Comparison of ENCODE assay signal across 2 cellular contexts in genomic region chr3:16084887-16085286, GRCh38.
TF ChIP-seq lines count a peak whose summit lies in the region.

No MANE protein-coding gene starts in this region.

TF ChIP-seq in SK-N-SH, 30 proteins besides CTCF, POLR2A, EP300 and RAD21 (continued from another document):
- TF ChIP-seq MEF2A (IDR thresholded peaks at IDR 0.05; ENCODE audit: borderline replicate concordance, low read depth) (peak; percentile 57; the same call in 1 of the 2 replicates), FOSL2 (IDR thresholded peaks at IDR 0.05; ENCODE audit: borderline replicate concordance, low read depth) (peak; percentile 36; the same call in 1 of the 2 replicates), MXI1 (IDR thresholded peaks at IDR 0.05; ENCODE audit: low read depth, low read length) (no peak), GATA2 (CRISPR knock-in tag; IDR thresholded peaks at IDR 0.05) (no peak), YY1 (IDR thresholded peaks at IDR 0.05; ENCODE audit: low read depth) (no peak), ELF1 (IDR thresholded peaks at IDR 0.05) (no peak), TCF12 (IDR thresholded peaks at IDR 0.05) (peak; percentile 74), FOXM1 (IDR thresholded peaks at IDR 0.05; ENCODE audit: low read depth) (no peak), GABPA (IDR thresholded peaks at IDR 0.05; ENCODE audit: low read depth) (no peak), RXRA (IDR thresholded peaks at IDR 0.05; ENCODE audit: borderline replicate concordance, low read depth) (peak; percentile 27; the same call in 1 of the 2 replicates), POLR2AphosphoS5 (IDR thresholded peaks at IDR 0.05; ENCODE audit: low read depth, low read length) (no peak)
- TF ChIP-seq, protein P1, sequence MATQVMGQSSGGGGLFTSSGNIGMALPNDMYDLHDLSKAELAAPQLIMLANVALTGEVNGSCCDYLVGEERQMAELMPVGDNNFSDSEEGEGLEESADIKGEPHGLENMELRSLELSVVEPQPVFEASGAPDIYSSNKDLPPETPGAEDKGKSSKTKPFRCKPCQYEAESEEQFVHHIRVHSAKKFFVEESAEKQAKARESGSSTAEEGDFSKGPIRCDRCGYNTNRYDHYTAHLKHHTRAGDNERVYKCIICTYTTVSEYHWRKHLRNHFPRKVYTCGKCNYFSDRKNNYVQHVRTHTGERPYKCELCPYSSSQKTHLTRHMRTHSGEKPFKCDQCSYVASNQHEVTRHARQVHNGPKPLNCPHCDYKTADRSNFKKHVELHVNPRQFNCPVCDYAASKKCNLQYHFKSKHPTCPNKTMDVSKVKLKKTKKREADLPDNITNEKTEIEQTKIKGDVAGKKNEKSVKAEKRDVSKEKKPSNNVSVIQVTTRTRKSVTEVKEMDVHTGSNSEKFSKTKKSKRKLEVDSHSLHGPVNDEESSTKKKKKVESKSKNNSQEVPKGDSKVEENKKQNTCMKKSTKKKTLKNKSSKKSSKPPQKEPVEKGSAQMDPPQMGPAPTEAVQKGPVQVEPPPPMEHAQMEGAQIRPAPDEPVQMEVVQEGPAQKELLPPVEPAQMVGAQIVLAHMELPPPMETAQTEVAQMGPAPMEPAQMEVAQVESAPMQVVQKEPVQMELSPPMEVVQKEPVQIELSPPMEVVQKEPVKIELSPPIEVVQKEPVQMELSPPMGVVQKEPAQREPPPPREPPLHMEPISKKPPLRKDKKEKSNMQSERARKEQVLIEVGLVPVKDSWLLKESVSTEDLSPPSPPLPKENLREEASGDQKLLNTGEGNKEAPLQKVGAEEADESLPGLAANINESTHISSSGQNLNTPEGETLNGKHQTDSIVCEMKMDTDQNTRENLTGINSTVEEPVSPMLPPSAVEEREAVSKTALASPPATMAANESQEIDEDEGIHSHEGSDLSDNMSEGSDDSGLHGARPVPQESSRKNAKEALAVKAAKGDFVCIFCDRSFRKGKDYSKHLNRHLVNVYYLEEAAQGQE (IDR thresholded peaks at IDR 0.05; ENCODE audit: low read depth, low read length): no peak
- TF ChIP-seq, protein P2, sequence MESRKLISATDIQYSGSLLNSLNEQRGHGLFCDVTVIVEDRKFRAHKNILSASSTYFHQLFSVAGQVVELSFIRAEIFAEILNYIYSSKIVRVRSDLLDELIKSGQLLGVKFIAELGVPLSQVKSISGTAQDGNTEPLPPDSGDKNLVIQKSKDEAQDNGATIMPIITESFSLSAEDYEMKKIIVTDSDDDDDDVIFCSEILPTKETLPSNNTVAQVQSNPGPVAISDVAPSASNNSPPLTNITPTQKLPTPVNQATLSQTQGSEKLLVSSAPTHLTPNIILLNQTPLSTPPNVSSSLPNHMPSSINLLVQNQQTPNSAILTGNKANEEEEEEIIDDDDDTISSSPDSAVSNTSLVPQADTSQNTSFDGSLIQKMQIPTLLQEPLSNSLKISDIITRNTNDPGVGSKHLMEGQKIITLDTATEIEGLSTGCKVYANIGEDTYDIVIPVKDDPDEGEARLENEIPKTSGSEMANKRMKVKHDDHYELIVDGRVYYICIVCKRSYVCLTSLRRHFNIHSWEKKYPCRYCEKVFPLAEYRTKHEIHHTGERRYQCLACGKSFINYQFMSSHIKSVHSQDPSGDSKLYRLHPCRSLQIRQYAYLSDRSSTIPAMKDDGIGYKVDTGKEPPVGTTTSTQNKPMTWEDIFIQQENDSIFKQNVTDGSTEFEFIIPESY (IDR thresholded peaks at IDR 0.05; ENCODE audit: borderline replicate concordance, low read depth): no peak
- TF ChIP-seq, protein P3, sequence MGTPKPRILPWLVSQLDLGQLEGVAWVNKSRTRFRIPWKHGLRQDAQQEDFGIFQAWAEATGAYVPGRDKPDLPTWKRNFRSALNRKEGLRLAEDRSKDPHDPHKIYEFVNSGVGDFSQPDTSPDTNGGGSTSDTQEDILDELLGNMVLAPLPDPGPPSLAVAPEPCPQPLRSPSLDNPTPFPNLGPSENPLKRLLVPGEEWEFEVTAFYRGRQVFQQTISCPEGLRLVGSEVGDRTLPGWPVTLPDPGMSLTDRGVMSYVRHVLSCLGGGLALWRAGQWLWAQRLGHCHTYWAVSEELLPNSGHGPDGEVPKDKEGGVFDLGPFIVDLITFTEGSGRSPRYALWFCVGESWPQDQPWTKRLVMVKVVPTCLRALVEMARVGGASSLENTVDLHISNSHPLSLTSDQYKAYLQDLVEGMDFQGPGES (IDR thresholded peaks at IDR 0.05; ENCODE audit: low read depth, low read length): no peak
- TF ChIP-seq, protein P4, sequence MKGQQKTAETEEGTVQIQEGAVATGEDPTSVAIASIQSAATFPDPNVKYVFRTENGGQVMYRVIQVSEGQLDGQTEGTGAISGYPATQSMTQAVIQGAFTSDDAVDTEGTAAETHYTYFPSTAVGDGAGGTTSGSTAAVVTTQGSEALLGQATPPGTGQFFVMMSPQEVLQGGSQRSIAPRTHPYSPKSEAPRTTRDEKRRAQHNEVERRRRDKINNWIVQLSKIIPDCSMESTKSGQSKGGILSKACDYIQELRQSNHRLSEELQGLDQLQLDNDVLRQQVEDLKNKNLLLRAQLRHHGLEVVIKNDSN (IDR thresholded peaks at IDR 0.05; ENCODE audit: borderline replicate concordance, low read depth): no peak

TF ChIP-seq in SK-N-SH treated with all-trans-retinoic acid at 6 μM for 48 hours, 23 proteins besides CTCF, POLR2A, EP300 and RAD21 (continued from another document):
- TF ChIP-seq, protein P5, sequence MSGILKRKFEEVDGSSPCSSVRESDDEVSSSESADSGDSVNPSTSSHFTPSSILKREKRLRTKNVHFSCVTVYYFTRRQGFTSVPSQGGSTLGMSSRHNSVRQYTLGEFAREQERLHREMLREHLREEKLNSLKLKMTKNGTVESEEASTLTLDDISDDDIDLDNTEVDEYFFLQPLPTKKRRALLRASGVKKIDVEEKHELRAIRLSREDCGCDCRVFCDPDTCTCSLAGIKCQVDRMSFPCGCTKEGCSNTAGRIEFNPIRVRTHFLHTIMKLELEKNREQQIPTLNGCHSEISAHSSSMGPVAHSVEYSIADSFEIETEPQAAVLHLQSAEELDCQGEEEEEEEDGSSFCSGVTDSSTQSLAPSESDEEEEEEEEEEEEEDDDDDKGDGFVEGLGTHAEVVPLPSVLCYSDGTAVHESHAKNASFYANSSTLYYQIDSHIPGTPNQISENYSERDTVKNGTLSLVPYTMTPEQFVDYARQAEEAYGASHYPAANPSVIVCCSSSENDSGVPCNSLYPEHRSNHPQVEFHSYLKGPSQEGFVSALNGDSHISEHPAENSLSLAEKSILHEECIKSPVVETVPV (CRISPR knock-in tag; IDR thresholded peaks at IDR 0.05): no peak
- TF ChIP-seq CSDC2 (CRISPR knock-in tag; IDR thresholded peaks at IDR 0.05) (no peak), BACH2 (CRISPR knock-in tag; IDR thresholded peaks at IDR 0.05; ENCODE audit: borderline replicate concordance) (no peak), ARNTL (CRISPR knock-in tag; IDR thresholded peaks at IDR 0.05; ENCODE audit: borderline replicate concordance, low read depth) (no peak), PATZ1 (CRISPR knock-in tag; IDR thresholded peaks at IDR 0.05; ENCODE audit: borderline replicate concordance) (no peak)
